Comparison of ENCODE assay signal across 24 cellular contexts in the genomic region with DNA sequence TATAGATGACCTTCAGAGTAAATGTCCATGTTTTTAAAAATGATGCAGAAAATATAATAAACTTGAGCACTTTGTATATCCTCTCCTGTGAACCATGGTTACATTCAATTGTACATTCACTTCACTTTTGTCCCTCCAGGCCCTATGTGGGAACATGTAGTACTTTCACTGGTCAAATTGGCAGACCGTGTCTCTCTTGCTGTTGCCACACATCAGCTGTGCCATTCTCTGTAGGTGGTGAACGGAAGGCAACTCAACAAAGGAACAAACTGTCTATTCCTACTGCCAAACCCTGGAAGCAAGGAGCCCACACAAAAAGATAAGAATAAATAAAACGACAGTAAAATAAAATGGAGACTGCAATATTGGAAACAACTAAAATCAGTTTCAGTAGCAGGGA. TPM values are rescaled to one million over a fixed set of nuclear protein-coding genes. Genes with fewer than 3 reads are reported as not detected.
"Had no signal": no experiment of that assay in that cellular context is flagged by ENCODE, and none has a peak within 500 bp of the region (broad histone marks: within the 10 kb centered on the region; RNA-seq: fewer than 3 reads in every experiment).

No MANE protein-coding gene starts in this region.

- H3K27ac Mint-ChIP-seq: activated CD4-positive, alpha-beta T cell treated with anti-CD3 and anti-CD28 coated beads, Interleukin-2, amount 10 ng/mL, durations not matched to agents 24 days and 14 days; activated CD8-positive, alpha-beta T cell treated with anti-CD3 and anti-CD28 coated beads, Interleukin-2, amount 10 ng/mL, durations not matched to agents 7 days and 5 days; activated naive CD8-positive, alpha-beta T cell treated with anti-CD3 and anti-CD28 coated beads, Interleukin-2, amount 10 ng/mL, durations not matched to agents 7 days and 5 days; activated T-cell treated with anti-CD3 and anti-CD28 coated beads, Interleukin-2, amount 50 U/mL, for 72 hours; brain; dendritic cell treated with granulocyte-macrophage colony-stimulating factor and Interleukin-4, amounts not matched to agents 40 ng/mL and 50 ng/mL, for 4 days; naive thymus-derived CD8-positive, alpha-beta T cell had no signal

- H3K4me3 ChIP-seq: heart right ventricle, smooth muscle cell had no signal

- H3K4me2 ChIP-seq: smooth muscle cell had no signal

- ATAC-seq: activated CD8-positive, alpha-beta T cell treated with anti-CD3 and anti-CD28 coated beads, Interleukin-2, amount 10 ng/mL, durations not matched to agents 7 days and 5 days; activated T-cell treated with anti-CD3 and anti-CD28 coated beads, Interleukin-2, amount 50 U/mL, for 72 hours; naive thymus-derived CD8-positive, alpha-beta T cell had no signal

- H3K36me3 Mint-ChIP-seq: activated naive CD8-positive, alpha-beta T cell treated with anti-CD3 and anti-CD28 coated beads, Interleukin-2, amount 10 ng/mL, durations not matched to agents 7 days and 5 days; brain; naive thymus-derived CD8-positive, alpha-beta T cell had no signal

- H3K9me3 ChIP-seq: neutrophil had no signal

- H3K4me3 Mint-ChIP-seq: activated CD4-positive, alpha-beta T cell treated with anti-CD3 and anti-CD28 coated beads, Interleukin-2, amount 10 ng/mL, durations not matched to agents 24 days and 14 days; activated CD8-positive, alpha-beta T cell treated with anti-CD3 and anti-CD28 coated beads, Interleukin-2, amount 10 ng/mL, durations not matched to agents 7 days and 5 days; activated naive CD8-positive, alpha-beta T cell treated with anti-CD3 and anti-CD28 coated beads, Interleukin-2, amount 10 ng/mL, durations not matched to agents 7 days and 5 days; activated T-cell treated with anti-CD3 and anti-CD28 coated beads, Interleukin-2, amount 50 U/mL, for 72 hours; brain; dendritic cell treated with granulocyte-macrophage colony-stimulating factor and Interleukin-4, amounts not matched to agents 40 ng/mL and 50 ng/mL, for 4 days; naive thymus-derived CD8-positive, alpha-beta T cell had no signal

- H3K27ac ChIP-seq: heart right ventricle, neutrophil had no signal

- H3K27me3 Mint-ChIP-seq: brain had no signal

- H3K9me3 Mint-ChIP-seq: activated CD4-positive, alpha-beta T cell treated with anti-CD3 and anti-CD28 coated beads, Interleukin-2, amount 10 ng/mL, durations not matched to agents 24 days and 14 days; activated naive CD8-positive, alpha-beta T cell treated with anti-CD3 and anti-CD28 coated beads, Interleukin-2, amount 10 ng/mL, durations not matched to agents 7 days and 5 days; activated T-cell treated with anti-CD3 and anti-CD28 coated beads, Interleukin-2, amount 50 U/mL, for 72 hours; dendritic cell treated with granulocyte-macrophage colony-stimulating factor and Interleukin-4, amounts not matched to agents 40 ng/mL and 50 ng/mL, for 4 days; naive thymus-derived CD8-positive, alpha-beta T cell had no signal

- H3K4me1 Mint-ChIP-seq: activated CD4-positive, alpha-beta T cell treated with anti-CD3 and anti-CD28 coated beads, Interleukin-2, amount 10 ng/mL, durations not matched to agents 24 days and 14 days; activated naive CD8-positive, alpha-beta T cell treated with anti-CD3 and anti-CD28 coated beads, Interleukin-2, amount 10 ng/mL, durations not matched to agents 7 days and 5 days; brain; naive thymus-derived CD8-positive, alpha-beta T cell had no signal

- DNase-seq: activated CD4-positive, alpha-beta T cell treated with anti-CD3 and anti-CD28 coated beads, Interleukin-2, amount 10 ng/mL, durations not matched to agents 24 days and 14 days; activated CD4-positive, CD25-positive, alpha-beta regulatory T cell; activated CD8-positive, alpha-beta memory T cell treated with anti-CD3 and anti-CD28 coated beads, Interleukin-2, amount 50 U/mL, for 48 hours; activated CD8-positive, alpha-beta T cell treated with anti-CD3 and anti-CD28 coated beads, Interleukin-2, amount 10 ng/mL, durations not matched to agents 7 days and 5 days; activated naive CD8-positive, alpha-beta T cell treated with anti-CD3 and anti-CD28 coated beads, Interleukin-2, amount 10 ng/mL, durations not matched to agents 7 days and 5 days; activated T-cell treated with anti-CD3 and anti-CD28 coated beads, Interleukin-2, amount 50 U/mL, for 72 hours; cerebellar nuclear complex; effector memory CD4-positive, alpha-beta T cell; foreskin melanocyte; heart right ventricle; islet precursor cell; naive thymus-derived CD8-positive, alpha-beta T cell; stimulated activated CD4-positive, alpha-beta T cell treated with anti-CD3 and anti-CD28 coated beads, Interleukin-4, amount 100 ng/mL, for 4 hours; stimulated activated CD8-positive, alpha-beta memory T cell treated with anti-CD3 and anti-CD28 coated beads, Interleukin-4, amount 100 ng/mL, for 48 hours; stimulated activated naive CD4-positive, alpha-beta T cell treated with Interleukin-2 at 50 U/mL for 16 hours; substantia nigra; SW 1271; trophoblast cell had no signal

- H3K4me1 ChIP-seq: heart right ventricle had no signal

- H3K36me3 ChIP-seq: heart right ventricle, neutrophil had no signal

RNA-seq across cellular contexts. Expression of gene ROS1, which starts 2.0 kb away (rescaled TPM):
- total RNA-seq: activated CD4-positive, alpha-beta T cell treated with anti-CD3 and anti-CD28 coated beads, Interleukin-2, amount 10 ng/mL, durations not matched to agents 24 days and 14 days; activated CD8-positive, alpha-beta T cell treated with anti-CD3 and anti-CD28 coated beads, Interleukin-2, amount 10 ng/mL, durations not matched to agents 7 days and 5 days; activated naive CD8-positive, alpha-beta T cell treated with anti-CD3 and anti-CD28 coated beads, Interleukin-2, amount 10 ng/mL, durations not matched to agents 7 days and 5 days; activated T-cell treated with anti-CD3 and anti-CD28 coated beads, Interleukin-2, amount 50 U/mL, for 72 hours; mononuclear cell; naive thymus-derived CD8-positive, alpha-beta T cell; T-helper 2 cell treated with Interferon-gamma antibody and Interleukin-4, amounts not matched to agents 100 ng/mL and 5 ng/mL, for 36 hours had no signal
- polyA plus RNA-seq: heart right ventricle; naive thymus-derived CD8-positive, alpha-beta T cell had no signal
